Comparison of ENCODE assay signal across 1 cellular context in genomic region chr15:50354838-50355611, GRCh38.
TF ChIP-seq lines count a peak whose summit lies in the region.

Gene GABPB1 (minus strand): TSS chr15:50355198. CDS start chr15:50309798, 45,400 bp downstream.

TF ChIP-seq in HepG2, 621 proteins besides CTCF, POLR2A, EP300 and RAD21 (continued from another document and continues in another):
- TF ChIP-seq ZNF335 (CRISPR knock-in tag; IDR thresholded peaks at IDR 0.05): no peak
- 0 out of 2 replicates have a peak, but pooled peaks have one; percentile 48 for TF ChIP-seq MEIS1 (CRISPR knock-in tag; IDR thresholded peaks at IDR 0.05; ENCODE audit: borderline replicate concordance)
- TF ChIP-seq CHD4 (IDR thresholded peaks at IDR 0.05; ENCODE audit: borderline replicate concordance, low read length): no peak
- no peak for TF ChIP-seq TAF15 (IDR thresholded peaks at IDR 0.05; ENCODE audit: low read depth, low read length, poor library complexity, severe bottlenecking)
- no peak for TF ChIP-seq NCOR1 (IDR thresholded peaks at IDR 0.05; ENCODE audit: borderline replicate concordance, low read length)
- no peak for TF ChIP-seq GPBP1L1 (CRISPR knock-in tag; IDR thresholded peaks at IDR 0.05)
- peak; percentile 71; the same call in 1 of the 2 replicates for TF ChIP-seq ZNF136 (CRISPR knock-in tag; IDR thresholded peaks at IDR 0.05; ENCODE audit: low read depth)
- TF ChIP-seq EEA1 (CRISPR knock-in tag; IDR thresholded peaks at IDR 0.05; ENCODE audit: borderline replicate concordance): no peak
- peak; percentile 93 for TF ChIP-seq ARHGAP35 (CRISPR knock-in tag; IDR thresholded peaks at IDR 0.05; ENCODE audit: borderline replicate concordance)
- peak; percentile 72; the same call in 1 of the 2 replicates for TF ChIP-seq ZBTB25 (CRISPR knock-in tag; IDR thresholded peaks at IDR 0.05)
- TF ChIP-seq ATRX (CRISPR knock-in tag; IDR thresholded peaks at IDR 0.05; ENCODE audit: borderline replicate concordance): no peak
- TF ChIP-seq NR1H2 (CRISPR knock-in tag; IDR thresholded peaks at IDR 0.05; ENCODE audit: borderline replicate concordance, low read depth): no peak
- TF ChIP-seq ZNF564 (CRISPR knock-in tag; IDR thresholded peaks at IDR 0.05): no peak
- TF ChIP-seq ARID2 (CRISPR knock-in tag; IDR thresholded peaks at IDR 0.05; ENCODE audit: borderline replicate concordance): peak; percentile 82; the same call in 1 of the 2 replicates
- no peak; the same call in 1 of the 2 replicates for TF ChIP-seq SP2 (CRISPR knock-in tag; IDR thresholded peaks at IDR 0.05)
- TF ChIP-seq ZNF770 (CRISPR knock-in tag; IDR thresholded peaks at IDR 0.05): peak; percentile 57; the same call in 1 of the 2 replicates
- TF ChIP-seq ZNF569 (CRISPR knock-in tag; IDR thresholded peaks at IDR 0.05; ENCODE audit: borderline replicate concordance): no peak
- no peak for TF ChIP-seq RFX5 (IDR thresholded peaks at IDR 0.05; ENCODE audit: low read depth, low read length)
- 0 out of 2 replicates have a peak, but pooled peaks have one; percentile 87 for TF ChIP-seq ZNF33A (CRISPR knock-in tag; IDR thresholded peaks at IDR 0.05; ENCODE audit: borderline replicate concordance)
- TF ChIP-seq ZNF609 (CRISPR knock-in tag; IDR thresholded peaks at IDR 0.05; ENCODE audit: borderline replicate concordance): peak; percentile 50; the same call in 1 of the 2 replicates
- peak; percentile 90 for TF ChIP-seq ZNF317 (CRISPR knock-in tag; IDR thresholded peaks at IDR 0.05)
- TF ChIP-seq NKX3-1 (CRISPR knock-in tag; IDR thresholded peaks at IDR 0.05): peak; percentile 50; the same call in 1 of the 2 replicates
- TF ChIP-seq GMEB2 (CRISPR knock-in tag; IDR thresholded peaks at IDR 0.05; ENCODE audit: low read depth): 0 out of 2 replicates have a peak, but pooled peaks have one; percentile 15
- TF ChIP-seq ZMAT5 (CRISPR knock-in tag; IDR thresholded peaks at IDR 0.05; ENCODE audit: borderline replicate concordance, low read depth): no peak
- no peak for TF ChIP-seq TEF (CRISPR knock-in tag; IDR thresholded peaks at IDR 0.05)
- TF ChIP-seq ZNF276 (CRISPR knock-in tag; IDR thresholded peaks at IDR 0.05; ENCODE audit: low read depth): no peak
- TF ChIP-seq ZNF383 (CRISPR knock-in tag; IDR thresholded peaks at IDR 0.05; ENCODE audit: borderline replicate concordance): no peak
- TF ChIP-seq ZNF296 (CRISPR knock-in tag; conservative IDR thresholded peaks at IDR 0.05): peak; percentile 84; the same call in 1 of the 2 replicates
- TF ChIP-seq NFKB2 (CRISPR knock-in tag; IDR thresholded peaks at IDR 0.05; ENCODE audit: borderline replicate concordance): peak; percentile 85; the same call in 1 of the 2 replicates
- TF ChIP-seq SSRP1 (CRISPR knock-in tag; IDR thresholded peaks at IDR 0.05): no peak
- TF ChIP-seq ZBTB34 (CRISPR knock-in tag; IDR thresholded peaks at IDR 0.05): 0 out of 2 replicates have a peak, but pooled peaks have one; percentile 21
- peak; percentile 30 for TF ChIP-seq PATZ1 (CRISPR knock-in tag; IDR thresholded peaks at IDR 0.05)
- no peak for TF ChIP-seq ZNF326 (CRISPR knock-in tag; IDR thresholded peaks at IDR 0.05; ENCODE audit: borderline replicate concordance)
- TF ChIP-seq GPN1 (CRISPR knock-in tag; IDR thresholded peaks at IDR 0.05; ENCODE audit: borderline replicate concordance): no peak
- TF ChIP-seq MXD3 (CRISPR knock-in tag; IDR thresholded peaks at IDR 0.05): peak; percentile 93
- TF ChIP-seq RXRA (CRISPR knock-in tag; IDR thresholded peaks at IDR 0.05): peak; percentile 32
- TF ChIP-seq SRF (IDR thresholded peaks at IDR 0.05; ENCODE audit: low read depth, low read length): no peak
- peak; percentile 69; the same call in 1 of the 2 replicates for TF ChIP-seq ZNF709 (CRISPR knock-in tag; IDR thresholded peaks at IDR 0.05)
- TF ChIP-seq ZBTB1 (CRISPR knock-in tag; IDR thresholded peaks at IDR 0.05; ENCODE audit: borderline replicate concordance): no peak
- no peak for TF ChIP-seq MAZ (IDR thresholded peaks at IDR 0.05; ENCODE audit: borderline replicate concordance, low read depth, low read length)
- TF ChIP-seq MAZ (CRISPR knock-in tag; IDR thresholded peaks at IDR 0.05; ENCODE audit: low read depth): peak; percentile 79
- no peak for TF ChIP-seq JUND (CRISPR knock-in tag; IDR thresholded peaks at IDR 0.05)
- TF ChIP-seq ZIK1 (CRISPR knock-in tag; IDR thresholded peaks at IDR 0.05; ENCODE audit: borderline replicate concordance, low read depth): peak; percentile 51; the same call in 1 of the 2 replicates
- TF ChIP-seq XRCC5 (optimal IDR thresholded peaks at IDR 0.05; ENCODE audit: low read length): peak; percentile 78
- no peak for TF ChIP-seq TCF7 (IDR thresholded peaks at IDR 0.05; ENCODE audit: low read depth)
- TF ChIP-seq ZNF83 (CRISPR knock-in tag; IDR thresholded peaks at IDR 0.05; ENCODE audit: borderline replicate concordance): peak; percentile 66
